12 cellular contexts compared by ENCODE assay signal in the genomic region with DNA sequence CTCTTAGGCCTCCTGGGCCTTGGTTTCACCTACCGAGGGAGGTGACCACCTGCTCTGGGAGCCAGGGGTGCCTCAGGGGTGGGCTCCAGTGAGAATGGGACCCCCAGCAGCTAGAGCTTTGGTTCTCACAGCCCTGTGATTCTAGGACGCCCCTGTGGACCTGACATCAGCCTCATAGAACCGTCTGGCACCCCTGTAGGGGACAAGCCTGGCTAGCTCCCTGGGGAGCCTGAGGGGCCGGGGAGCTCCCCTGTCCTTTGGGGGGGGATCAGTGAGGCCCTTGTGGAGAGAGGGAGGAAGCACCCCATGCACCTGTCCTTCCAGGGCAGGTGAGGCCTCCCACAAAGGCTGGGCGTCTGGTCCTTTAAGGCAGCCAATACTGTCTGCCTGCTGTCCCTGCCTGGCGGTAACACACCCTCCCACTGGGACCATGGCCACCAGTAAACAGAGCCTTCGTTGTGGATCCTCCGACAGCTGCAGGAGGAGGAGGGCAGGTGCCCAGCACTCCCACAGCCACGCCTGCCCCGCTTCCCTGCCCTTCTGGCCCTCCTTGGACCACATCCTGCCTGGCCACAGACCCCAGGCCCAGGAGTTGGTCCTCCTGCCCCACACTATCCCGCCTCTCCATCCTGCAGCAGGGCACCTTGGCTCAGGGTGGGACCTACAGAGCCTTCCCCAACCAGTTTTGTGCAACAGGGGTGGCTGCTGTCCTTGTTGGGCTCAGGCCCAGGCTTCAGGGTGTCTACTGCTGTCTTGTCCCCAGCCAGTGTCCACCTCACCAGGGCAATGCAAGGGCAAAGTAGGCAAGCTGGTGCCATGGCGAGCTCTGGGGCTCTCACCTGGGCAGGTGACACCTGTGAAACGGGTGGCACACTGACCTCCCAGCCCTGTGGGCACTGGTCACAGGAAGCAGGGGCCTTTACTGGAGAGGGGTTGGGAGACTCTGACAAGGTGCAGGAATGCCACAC. TPM values are rescaled to one million over a fixed set of nuclear protein-coding genes. Genes with fewer than 3 reads are reported as not detected.
DNase-seq lines count a peak whose midpoint lies in the region; FAIRE-seq and TF ChIP-seq lines count a peak whose summit lies in the region.
"Had no signal": no experiment of that assay in that cellular context is flagged by ENCODE, and none has a peak within 500 bp of the region (broad histone marks: within the 10 kb centered on the region; RNA-seq: fewer than 3 reads in every experiment).

No MANE protein-coding gene starts in this region.

- FAIRE-seq in GM12891 (lab: Jason Lieb, UNC): no peak

- peaks cover 15% of the 10 kb centered on the region for H3K36me3 ChIP-seq in Karpas-422 (ENCODE audit: insufficient read depth, low read length)

- no peaks in the 10 kb centered on the region for H3K9me2 ChIP-seq in Karpas-422 (replicated peaks; ENCODE audit: insufficient read depth, low read length)

- no peaks in the 10 kb centered on the region for H3K9me3 ChIP-seq in Karpas-422 (ENCODE audit: low read length)

- TF ChIP-seq CTCF in 22Rv1 (IDR thresholded peaks at IDR 0.05) (no peak), GM20000 (IDR thresholded peaks at IDR 0.05; ENCODE audit: extremely low read depth, missing control alignments) (no peak)

- H3K9ac ChIP-seq in Karpas-422 (ENCODE audit: low read length): peak overlapping the region; percentile 25; the same call in 1 of the 2 replicates

- H4K20me1 ChIP-seq in Karpas-422 (ENCODE audit: insufficient read depth, low read depth, low read length): peaks cover 51% of the 10 kb centered on the region

- TF ChIP-seq POLR2A in GM12891 (IDR thresholded peaks at IDR 0.05; ENCODE audit: low read depth, low read length): no peak

- peak overlapping the region; percentile 97 for H3K27ac ChIP-seq in 22Rv1
- H3K27ac ChIP-seq in Karpas-422 (ENCODE audit: low read length): no peak overlapping the region

- H3K4me1 ChIP-seq in Karpas-422 (ENCODE audit: low read length): peaks cover 65% of the 10 kb centered on the region

- DNase-seq in Karpas-422: no peak
- DNase-seq in RPMI8226: peak; percentile 77
- peak; percentile 86 for DNase-seq in medulla oblongata (ENCODE audit: extremely low spot score)
- DNase-seq in GM12891 (ENCODE audit: insufficient read length, low spot score): no peak
- no peak for DNase-seq in stimulated activated CD4-positive, alpha-beta T cell treated with anti-CD3 and anti-CD28 coated beads, Interleukin-15, amount 100 ng/mL, for 24 hours
- no peak for DNase-seq in EL
- no peak for DNase-seq in GM20000 (ENCODE audit: low spot score)
- DNase-seq: CD8-positive, alpha-beta memory T cell; IMR-90 had no signal

- H2AFZ ChIP-seq in Karpas-422 (ENCODE audit: low read length): no peak overlapping the region

- H3K27me3 ChIP-seq in Karpas-422 (ENCODE audit: low read length): no peaks in the 10 kb centered on the region

- no peak overlapping the region for H3K4me3 ChIP-seq in Karpas-422 (ENCODE audit: low read length)

- H3K79me2 ChIP-seq in Karpas-422 (ENCODE audit: low read length): 0 out of 2 replicates have a peak, but pooled peaks cover 5% of the 10 kb centered on the region

- peak overlapping the region; percentile 9 for H3K4me2 ChIP-seq in Karpas-422 (ENCODE audit: low read depth, low read length, poor library complexity, severe bottlenecking)

TF ChIP-seq in GM12891, 5 proteins besides CTCF, POLR2A, EP300 and RAD21:
- TF ChIP-seq TAF1 (IDR thresholded peaks at IDR 0.05; ENCODE audit: low read depth, low read length) (no peak), SPI1 (IDR thresholded peaks at IDR 0.05; ENCODE audit: low read depth, low read length) (no peak), POU2F2 (IDR thresholded peaks at IDR 0.05; ENCODE audit: low read depth, low read length) (no peak), POLR2AphosphoS5 (IDR thresholded peaks at IDR 0.05; ENCODE audit: low read depth, low read length) (no peak), PAX5 (IDR thresholded peaks at IDR 0.05; ENCODE audit: insufficient read depth, low read length, severe bottlenecking) (no peak)

RNA-seq across cellular contexts. Expression of gene TUBB4B, which starts 3.0 kb away (rescaled TPM):
- 97.1 and 152 TPM in 2 replicates for total RNA-seq in Karpas-422 (2014; rRNA removed; shearing (Covaris generic); ENCODE audit: low replicate concordance)
- 199 TPM for polyA plus RNA-seq in GM12891 (2012; ENCODE audit: low read depth, missing spikeins)

RNA-seq across cellular contexts. Expression of gene SLC34A3, which starts 7.3 kb away (rescaled TPM):
- not detected in 2 replicates for total RNA-seq in Karpas-422 (2014; rRNA removed; shearing (Covaris generic); ENCODE audit: low replicate concordance)
- polyA plus RNA-seq in GM12891 (2012; ENCODE audit: low read depth, missing spikeins): not detected
- total RNA-seq: CD8-positive, alpha-beta memory T cell; IMR-90 had no signal
- polyA plus RNA-seq: CD8-positive, alpha-beta memory T cell; IMR-90 had no signal

RNA-seq across cellular contexts. Expression of gene RNF224, which starts 10.7 kb away (rescaled TPM):
- total RNA-seq in Karpas-422 (2014; rRNA removed; shearing (Covaris generic); ENCODE audit: low replicate concordance): 0.37 TPM in 1 of 2 replicates, not detected in the other
- 0.17 TPM for polyA plus RNA-seq in GM12891 (2012; ENCODE audit: low read depth, missing spikeins)
- total RNA-seq: CD8-positive, alpha-beta memory T cell; IMR-90 had no signal
- polyA plus RNA-seq: CD8-positive, alpha-beta memory T cell; IMR-90 had no signal

RNA-seq across cellular contexts. Expression of gene STPG3, which starts 13.0 kb away (rescaled TPM):
- total RNA-seq in Karpas-422 (2014; rRNA removed; shearing (Covaris generic); ENCODE audit: low replicate concordance): 0.61 and 0.86 TPM in 2 replicates
- 0.28 TPM for polyA plus RNA-seq in GM12891 (2012; ENCODE audit: low read depth, missing spikeins)
- total RNA-seq: esophagus mucosa, IMR-90, lower leg skin had no signal
- polyA plus RNA-seq: CD8-positive, alpha-beta memory T cell; IMR-90 had no signal

RNA-seq across cellular contexts. Expression of gene CYSRT1, which starts 13.1 kb away (rescaled TPM):
- total RNA-seq in Karpas-422 (2014; rRNA removed; shearing (Covaris generic); ENCODE audit: low replicate concordance): 0.75 and 1.2 TPM in 2 replicates
- polyA plus RNA-seq in GM12891 (2012; ENCODE audit: low read depth, missing spikeins): 0.82 TPM

Comparison
In these comparisons a context has a peak if more than half of its experiments do, and no peak if none do; other contexts are left out.
1. DNase-seq: peak in RPMI8226 (single experiment) and medulla oblongata (single experiment); none in Karpas-422 (single experiment), GM12891 (single experiment), stimulated activated CD4-positive, alpha-beta T cell treated with anti-CD3 and anti-CD28 coated beads, Interleukin-15, amount 100 ng/mL, for 24 hours (single experiment), EL (single experiment) and GM20000 (single experiment).